ENCODE assay signal across 1 cellular context in genomic region chr9:26975728-26976707, GRCh38.
TF ChIP-seq lines count a peak whose summit lies in the region.

No MANE protein-coding gene starts in this region.

TF ChIP-seq in H1, 55 proteins besides CTCF, POLR2A, EP300 and RAD21 (continued from another document):
- TF ChIP-seq CHD2 (IDR thresholded peaks at IDR 0.05; ENCODE audit: low read length), result no peak; the same call in 1 of the 2 replicates
- TF ChIP-seq JUN (IDR thresholded peaks at IDR 0.05; ENCODE audit: low read depth, low read length), result no peak
- TF ChIP-seq EGR1 (IDR thresholded peaks at IDR 0.05; ENCODE audit: borderline replicate concordance, low read depth, low read length), result 0 out of 2 replicates have a peak, but pooled peaks have one; percentile 3
- TF ChIP-seq SP1 (IDR thresholded peaks at IDR 0.05; ENCODE audit: low read depth, low read length), result peak; percentile 15; the same call in 1 of the 2 replicates
- TF ChIP-seq TBP (IDR thresholded peaks at IDR 0.05; ENCODE audit: low read depth, low read length), result peak; percentile 86
- peak; percentile 99 for TF ChIP-seq SRF (IDR thresholded peaks at IDR 0.05; ENCODE audit: low read depth, low read length)
- TF ChIP-seq TCF12 (IDR thresholded peaks at IDR 0.05; ENCODE audit: low read depth, low read length), result 0 out of 2 replicates have a peak, but pooled peaks have one; percentile 24
- TF ChIP-seq RNF2 (IDR thresholded peaks at IDR 0.05; ENCODE audit: borderline replicate concordance, low read depth, low read length, missing control alignments, poor library complexity, severe bottlenecking), result no peak
- TF ChIP-seq RFX5 (IDR thresholded peaks at IDR 0.05; ENCODE audit: borderline replicate concordance, low read depth, low read length), result no peak
- no peak for TF ChIP-seq EZH2 (IDR thresholded peaks at IDR 0.05; ENCODE audit: low read depth, low read length, severe bottlenecking)
- TF ChIP-seq POU5F1 (IDR thresholded peaks at IDR 0.05; ENCODE audit: low read depth, low read length), result no peak
- no peak for TF ChIP-seq ZNF274 (IDR thresholded peaks at IDR 0.05; ENCODE audit: borderline replicate concordance, extremely low read depth, low read length)
- TF ChIP-seq BACH1 (IDR thresholded peaks at IDR 0.05; ENCODE audit: low read length), result peak; percentile 75
- TF ChIP-seq CHD7 (IDR thresholded peaks at IDR 0.05; ENCODE audit: insufficient replicate concordance, low read length), result peak; percentile 19
- peak; percentile 54 for TF ChIP-seq ASH2L (IDR thresholded peaks at IDR 0.05; ENCODE audit: low read length)
- peak; percentile 87 for TF ChIP-seq POLR2AphosphoS5 (IDR thresholded peaks at IDR 0.05; ENCODE audit: low read depth, low read length)
- TF ChIP-seq SUZ12 (IDR thresholded peaks at IDR 0.05; ENCODE audit: low read length), result no peak
- no peak for TF ChIP-seq CTBP2 (IDR thresholded peaks at IDR 0.05; ENCODE audit: borderline replicate concordance, insufficient read depth, insufficient read length, low read length)
- TF ChIP-seq GTF2F1 (IDR thresholded peaks at IDR 0.05; ENCODE audit: borderline replicate concordance, low read depth, low read length), result peak; percentile 66
- TF ChIP-seq RBBP5 (IDR thresholded peaks at IDR 0.05; ENCODE audit: borderline replicate concordance, low read depth, low read length), result no peak
- TF ChIP-seq E2F6 (IDR thresholded peaks at IDR 0.05), result no peak
- 0 out of 2 replicates have a peak, but pooled peaks have one; percentile 18 for TF ChIP-seq NRF1 (IDR thresholded peaks at IDR 0.05; ENCODE audit: low read depth, low read length)
- no peak for TF ChIP-seq BRCA1 (IDR thresholded peaks at IDR 0.05; ENCODE audit: low read depth, low read length)
- peak; percentile 22 to 73; a peak in 1 of 4 replicates for TF ChIP-seq HDAC2 (IDR thresholded peaks at IDR 0.05; ENCODE audit: borderline replicate concordance in 1 of 2, low read depth in 2 of 2, low read length in 2 of 2)
- TF ChIP-seq MAFK (IDR thresholded peaks at IDR 0.05; ENCODE audit: low read depth, low read length), result peak; percentile 35; the same call in 1 of the 2 replicates
- TF ChIP-seq TAF1 (IDR thresholded peaks at IDR 0.05; ENCODE audit: low read depth, low read length), result peak; percentile 74
- TF ChIP-seq KDM5A (IDR thresholded peaks at IDR 0.05; ENCODE audit: low read length), result peak; percentile 59; the same call in 1 of the 2 replicates
- 0 out of 2 replicates have a peak, but pooled peaks have one; percentile 67 for TF ChIP-seq YY1 (IDR thresholded peaks at IDR 0.05; ENCODE audit: low read depth, low read length)
- 0 out of 4 replicates have a peak, but pooled peaks of 1 of the 2 experiments have one; percentile 63 for TF ChIP-seq SIN3A (conservative IDR thresholded peaks at IDR 0.05 in 1 of 2, IDR thresholded peaks at IDR 0.05 in 1 of 2; ENCODE audit: low read depth in 1 of 2, low read length in 2 of 2)
- TF ChIP-seq CREB1 (IDR thresholded peaks at IDR 0.05), result no peak
- TF ChIP-seq CHD1 (IDR thresholded peaks at IDR 0.05; ENCODE audit: low read depth, low read length), result no peak
- TF ChIP-seq TEAD4 (IDR thresholded peaks at IDR 0.05; ENCODE audit: low read depth, low read length), result peak; percentile 84
- TF ChIP-seq ATF2 (IDR thresholded peaks at IDR 0.05; ENCODE audit: low read length), result peak; percentile 83
- peak; percentile 66 for TF ChIP-seq TAF7 (optimal IDR thresholded peaks at IDR 0.05; ENCODE audit: borderline replicate concordance, low read depth, low read length)
- TF ChIP-seq JUND (IDR thresholded peaks at IDR 0.05; ENCODE audit: low read length), result no peak
- TF ChIP-seq RXRA (IDR thresholded peaks at IDR 0.05; ENCODE audit: insufficient read depth, low read depth, low read length), result no peak
- no peak for TF ChIP-seq GABPA (IDR thresholded peaks at IDR 0.05; ENCODE audit: borderline replicate concordance, insufficient read depth, low read length)
TF ChIP-seq in H1: peak in this region for 22.
